Comparison of ENCODE assay signal across 24 cellular contexts in genomic region chr5:140142246-140142645, GRCh38. TPM values are rescaled to one million over a fixed set of nuclear protein-coding genes. Genes with fewer than 3 reads are reported as not detected.
DNase-seq lines count a peak whose midpoint lies in the region; ATAC-seq, FAIRE-seq and TF ChIP-seq lines count a peak whose summit lies in the region.
"Had no signal": no experiment of that assay in that cellular context is flagged by ENCODE, and none has a peak within 500 bp of the region (broad histone marks: within the 10 kb centered on the region; RNA-seq: fewer than 3 reads in every experiment).

No MANE protein-coding gene starts in this region.

- CTCF ChIA-PET in activated CD8-positive, alpha-beta memory T cell treated with anti-CD3 and anti-CD28 coated beads, Interleukin-2, amount 10 ng/mL, durations not matched to agents 7 days and 5 days (lab: Charles Lee): interaction anchor here (0.9 to 9.4 kb wide), 7 partner anchors 14 to 173 kb away, joined by 3 to 130 read pairs (median 8); partner anchors contain the start of gene PURA
- CTCF ChIA-PET in naive thymus-derived CD4-positive, alpha-beta T cell (lab: Charles Lee): interaction anchor here (0.6 to 6.6 kb wide), 7 partner anchors 11 to 85 kb away, joined by 3 to 109 read pairs (median 4); no protein-coding TSS in a partner anchor

- ATAC-seq in activated CD8-positive, alpha-beta memory T cell treated with anti-CD3 and anti-CD28 coated beads, Interleukin-2, amount 10 ng/mL, durations not matched to agents 7 days and 5 days: no peak
- no peak for ATAC-seq in naive thymus-derived CD4-positive, alpha-beta T cell
- ATAC-seq: A549 had no signal

- no peaks in the 10 kb centered on the region for H3K36me3 ChIP-seq in small intestine (ENCODE audit: control insufficient read depth in 2 of 2, insufficient read depth in 2 of 2, low read length in 2 of 2)
- no peaks in the 10 kb centered on the region for H3K36me3 ChIP-seq in naive thymus-derived CD4-positive, alpha-beta T cell (ENCODE audit: control insufficient read depth in 2 of 3, insufficient read depth in 3 of 3, low read length in 3 of 3)
- H3K36me3 ChIP-seq: HAP-1 had no signal

- no peaks in the 10 kb centered on the region for H3K36me3 Mint-ChIP-seq in activated CD8-positive, alpha-beta memory T cell treated with anti-CD3 and anti-CD28 coated beads, Interleukin-2, amount 10 ng/mL, durations not matched to agents 7 days and 5 days
- H3K36me3 Mint-ChIP-seq in naive thymus-derived CD4-positive, alpha-beta T cell: peaks cover 0 to 6% (median 0%) of the 10 kb centered on the region in 5 donors
- no peaks in the 10 kb centered on the region for H3K36me3 Mint-ChIP-seq in activated T-helper 1 cell treated with anti-CD3 and anti-CD28 coated beads, Interleukin-12 subunit alpha, Interleukin-12 subunit beta, Interleukin-2, Interleukin-4 antibody, amounts not matched to agents 30 ng/mL and 10 ng/mL and 1 ng/mL, durations not matched to agents 14 hours and 24 hours and 36 hours (ENCODE audit: low read depth)

- H3K27ac ChIP-seq in small intestine (ENCODE audit: low read depth in 1 of 2, low read length in 1 of 2): peak overlapping the region; percentile 9 to 78
- no peak overlapping the region for H3K27ac ChIP-seq in naive thymus-derived CD4-positive, alpha-beta T cell (ENCODE audit: low read depth, low read length)
- H3K27ac ChIP-seq: A549 had no signal

- DNase-seq in activated CD8-positive, alpha-beta memory T cell treated with anti-CD3 and anti-CD28 coated beads, Interleukin-2, amount 10 ng/mL, durations not matched to agents 7 days and 5 days: peak; percentile 33
- DNase-seq in activated CD8-positive, alpha-beta memory T cell treated with anti-CD3 and anti-CD28 coated beads for 24 hours: no peak
- DNase-seq in lower leg skin (ENCODE audit: low spot score in 2 of 2) (peak; percentile 7 to 60), small intestine (no peak)
- no peak for DNase-seq in naive thymus-derived CD4-positive, alpha-beta T cell
- no peak for DNase-seq in activated T-helper 1 cell treated with anti-CD3 and anti-CD28 coated beads, Interleukin-12 subunit alpha, Interleukin-12 subunit beta, Interleukin-2, Interleukin-4 antibody, amounts not matched to agents 30 ng/mL and 10 ng/mL and 1 ng/mL, durations not matched to agents 14 hours and 24 hours and 36 hours (ENCODE audit: low spot score)
- DNase-seq in stimulated activated naive CD4-positive, alpha-beta T cell (lab: John Stamatoyannopoulos, UW): no peak
- DNase-seq: 8988T; ACHN; AML-193; C1 segment of cervical spinal cord; Calu3; CD4-positive, alpha-beta memory T cell; COR-L47; DMS53; DMS79 treated with DMSO at 0.1 percent for 48 hours; GF-D8; GOT3; HFFc6 had no signal

- H3K27me3 Mint-ChIP-seq in activated CD8-positive, alpha-beta memory T cell treated with anti-CD3 and anti-CD28 coated beads, Interleukin-2, amount 10 ng/mL, durations not matched to agents 7 days and 5 days: peaks cover 19% of the 10 kb centered on the region
- H3K27me3 Mint-ChIP-seq in naive thymus-derived CD4-positive, alpha-beta T cell: peaks cover 8 to 49% (median 14%) of the 10 kb centered on the region in 5 donors
- H3K27me3 Mint-ChIP-seq in activated T-helper 1 cell treated with anti-CD3 and anti-CD28 coated beads, Interleukin-12 subunit alpha, Interleukin-12 subunit beta, Interleukin-2, Interleukin-4 antibody, amounts not matched to agents 30 ng/mL and 10 ng/mL and 1 ng/mL, durations not matched to agents 14 hours and 24 hours and 36 hours (ENCODE audit: insufficient read depth): peaks cover 36% of the 10 kb centered on the region

- no peaks in the 10 kb centered on the region for H3K9me3 Mint-ChIP-seq in activated CD8-positive, alpha-beta memory T cell treated with anti-CD3 and anti-CD28 coated beads, Interleukin-2, amount 10 ng/mL, durations not matched to agents 7 days and 5 days (ENCODE audit: low read depth)
- no peaks in the 10 kb centered on the region for H3K9me3 Mint-ChIP-seq in naive thymus-derived CD4-positive, alpha-beta T cell
- no peaks in the 10 kb centered on the region for H3K9me3 Mint-ChIP-seq in activated T-helper 1 cell treated with anti-CD3 and anti-CD28 coated beads, Interleukin-12 subunit alpha, Interleukin-12 subunit beta, Interleukin-2, Interleukin-4 antibody, amounts not matched to agents 30 ng/mL and 10 ng/mL and 1 ng/mL, durations not matched to agents 14 hours and 24 hours and 36 hours
- H3K9me3 Mint-ChIP-seq: CD4-positive, alpha-beta memory T cell; HFFc6 had no signal

- peaks cover 0 to 3% of the 10 kb centered on the region in 2 donors for H3K27me3 ChIP-seq in small intestine (ENCODE audit: control insufficient read depth in 2 of 2, insufficient read depth in 2 of 2, low read length in 2 of 2)
- peaks cover 0 to 6% of the 10 kb centered on the region in 2 donors for H3K27me3 ChIP-seq in naive thymus-derived CD4-positive, alpha-beta T cell (ENCODE audit: control insufficient read depth in 2 of 2, insufficient read depth in 2 of 2, low read length in 2 of 2)

- H3K4me3 ChIP-seq in lower leg skin (ENCODE audit: low read depth, poor library complexity, severe bottlenecking) (no peak overlapping the region), small intestine (ENCODE audit: low read depth in 1 of 2, low read length in 2 of 2) (no peak overlapping the region)
- no peak overlapping the region for H3K4me3 ChIP-seq in naive thymus-derived CD4-positive, alpha-beta T cell (ENCODE audit: low read length)
- H3K4me3 ChIP-seq: A549, HAP-1 had no signal

- intact Hi-C loops in lower leg skin (cut with DNase I; ENCODE audit: low total_unique reads): no loop called here
- intact Hi-C loops in naive thymus-derived CD4-positive, alpha-beta T cell (cut with micrococcal nuclease): no loop called here
- intact Hi-C loops in activated T-helper 1 cell treated with anti-CD3 and anti-CD28 coated beads, Interleukin-12 subunit alpha, Interleukin-12 subunit beta, Interleukin-2, Interleukin-4 antibody, amounts not matched to agents 30 ng/mL and 10 ng/mL and 1 ng/mL, durations not matched to agents 14 hours and 24 hours and 36 hours (cut with micrococcal nuclease): no loop called here

- peaks cover 12% of the 10 kb centered on the region for H3K4me1 Mint-ChIP-seq in activated CD8-positive, alpha-beta memory T cell treated with anti-CD3 and anti-CD28 coated beads, Interleukin-2, amount 10 ng/mL, durations not matched to agents 7 days and 5 days
- H3K4me1 Mint-ChIP-seq in naive thymus-derived CD4-positive, alpha-beta T cell: peaks cover 14 to 33% (median 26%) of the 10 kb centered on the region in 7 donors
- H3K4me1 Mint-ChIP-seq in activated T-helper 1 cell treated with anti-CD3 and anti-CD28 coated beads, Interleukin-12 subunit alpha, Interleukin-12 subunit beta, Interleukin-2, Interleukin-4 antibody, amounts not matched to agents 30 ng/mL and 10 ng/mL and 1 ng/mL, durations not matched to agents 14 hours and 24 hours and 36 hours (ENCODE audit: low read depth): peaks cover 5% of the 10 kb centered on the region

- no peak for TF ChIP-seq POLR2A in lower leg skin (IDR thresholded peaks at IDR 0.05)

- no peak for TF ChIP-seq CTCF in lower leg skin (IDR thresholded peaks at IDR 0.05)

- POLR2A ChIA-PET in naive thymus-derived CD4-positive, alpha-beta T cell (lab: Charles Lee): interaction anchor here (2.6 kb wide), 1 partner anchor 27 kb away, joined by 7 read pairs; no protein-coding TSS in a partner anchor

- FAIRE-seq in small intestine (lab: Jason Lieb, UNC): no peak
- FAIRE-seq: A549, GM12891, GM18507, H54 had no signal

- H3K4me1 ChIP-seq in small intestine (ENCODE audit: control insufficient read depth in 2 of 2, insufficient read depth in 1 of 2, low read depth in 1 of 2, low read length in 1 of 2): peaks cover 4 to 35% of the 10 kb centered on the region in 2 donors
- peaks cover 6 to 9% of the 10 kb centered on the region in 2 donors for H3K4me1 ChIP-seq in naive thymus-derived CD4-positive, alpha-beta T cell (ENCODE audit: control insufficient read depth in 2 of 2, insufficient read depth in 2 of 2, low read length in 2 of 2)
- H3K4me1 ChIP-seq: HAP-1 had no signal

- H3K9me3 ChIP-seq in small intestine (ENCODE audit: control insufficient read depth, low read depth): no peaks in the 10 kb centered on the region
- H3K9me3 ChIP-seq in naive thymus-derived CD4-positive, alpha-beta T cell (ENCODE audit: control insufficient read depth in 2 of 3, low read length in 3 of 3): no peaks in the 10 kb centered on the region
- H3K9me3 ChIP-seq: A549, HAP-1 had no signal

- 92 to 97% methylated on average over 5 of the region's 5 CpGs for WGBS in lower leg skin, 2 donors
- WGBS in small intestine, 3 donors: 53 to 76% (median 64%) methylated on average over 5 of the region's 5 CpGs

- H3K4me3 Mint-ChIP-seq in activated CD8-positive, alpha-beta memory T cell treated with anti-CD3 and anti-CD28 coated beads, Interleukin-2, amount 10 ng/mL, durations not matched to agents 7 days and 5 days: no peak overlapping the region
- no peak overlapping the region for H3K4me3 Mint-ChIP-seq in naive thymus-derived CD4-positive, alpha-beta T cell
- H3K4me3 Mint-ChIP-seq in activated T-helper 1 cell treated with anti-CD3 and anti-CD28 coated beads, Interleukin-12 subunit alpha, Interleukin-12 subunit beta, Interleukin-2, Interleukin-4 antibody, amounts not matched to agents 30 ng/mL and 10 ng/mL and 1 ng/mL, durations not matched to agents 14 hours and 24 hours and 36 hours: no peak overlapping the region
- H3K4me3 Mint-ChIP-seq: CD4-positive, alpha-beta memory T cell; HFFc6 had no signal

- H3K27ac Mint-ChIP-seq in activated CD8-positive, alpha-beta memory T cell treated with anti-CD3 and anti-CD28 coated beads, Interleukin-2, amount 10 ng/mL, durations not matched to agents 7 days and 5 days: no peak overlapping the region
- no peak overlapping the region for H3K27ac Mint-ChIP-seq in naive thymus-derived CD4-positive, alpha-beta T cell
- no peak overlapping the region for H3K27ac Mint-ChIP-seq in activated T-helper 1 cell treated with anti-CD3 and anti-CD28 coated beads, Interleukin-12 subunit alpha, Interleukin-12 subunit beta, Interleukin-2, Interleukin-4 antibody, amounts not matched to agents 30 ng/mL and 10 ng/mL and 1 ng/mL, durations not matched to agents 14 hours and 24 hours and 36 hours
- H3K27ac Mint-ChIP-seq: HFFc6 had no signal

RNA-seq across cellular contexts. Expression of gene IGIP, which starts 16.5 kb away (rescaled TPM):
- total RNA-seq in activated CD8-positive, alpha-beta memory T cell treated with anti-CD3 and anti-CD28 coated beads, Interleukin-2, amount 10 ng/mL, durations not matched to agents 7 days and 5 days: 1 to 10 TPM; 2.9 to 3.4 TPM
- 10 to 100 TPM in 1 of 4 donors, 1 to 10 TPM in 3; 7.5 to 10.4 (median 8.0) TPM for total RNA-seq in lower leg skin
- 1 to 10 TPM; 4.6 to 8.3 (median 7.6) TPM for polyA plus RNA-seq in small intestine
- 10 to 100 TPM in 2 of 5 experiments, 1 to 10 TPM in 3; 4.6 to 15.4 (median 5.1) TPM for total RNA-seq in naive thymus-derived CD4-positive, alpha-beta T cell
- polyA plus RNA-seq in naive thymus-derived CD4-positive, alpha-beta T cell: 1 to 10 TPM in 1 of 2 donors, under 1 TPM in 1; 0.59 to 1.0 TPM
- total RNA-seq in activated T-helper 1 cell treated with anti-CD3 and anti-CD28 coated beads, Interleukin-12 subunit alpha, Interleukin-12 subunit beta, Interleukin-2, Interleukin-4 antibody, amounts not matched to agents 30 ng/mL and 10 ng/mL and 1 ng/mL, durations not matched to agents 14 hours and 24 hours and 36 hours: 2.5 and 3.5 TPM in 2 replicates

RNA-seq across cellular contexts. Expression of gene PURA, which starts 28.3 kb away (rescaled TPM):
- 10 to 100 TPM; 12.3 to 15.4 TPM for total RNA-seq in activated CD8-positive, alpha-beta memory T cell treated with anti-CD3 and anti-CD28 coated beads, Interleukin-2, amount 10 ng/mL, durations not matched to agents 7 days and 5 days
- 10 to 100 TPM; 15.0 to 16.8 (median 16.2) TPM for total RNA-seq in lower leg skin
- polyA plus RNA-seq in small intestine: 1 to 10 TPM; 4.8 to 9.6 (median 7.0) TPM
- total RNA-seq in naive thymus-derived CD4-positive, alpha-beta T cell: 10 to 100 TPM; 11.6 to 33.5 (median 13.9) TPM
- polyA plus RNA-seq in naive thymus-derived CD4-positive, alpha-beta T cell: 1 to 10 TPM; 3.1 to 4.7 TPM
- total RNA-seq in activated T-helper 1 cell treated with anti-CD3 and anti-CD28 coated beads, Interleukin-12 subunit alpha, Interleukin-12 subunit beta, Interleukin-2, Interleukin-4 antibody, amounts not matched to agents 30 ng/mL and 10 ng/mL and 1 ng/mL, durations not matched to agents 14 hours and 24 hours and 36 hours: 10.6 and 12.2 TPM in 2 replicates

RNA-seq across cellular contexts. Expression of gene CYSTM1, which starts 32.7 kb away (rescaled TPM):
- total RNA-seq in activated CD8-positive, alpha-beta memory T cell treated with anti-CD3 and anti-CD28 coated beads, Interleukin-2, amount 10 ng/mL, durations not matched to agents 7 days and 5 days: 10 to 100 TPM; 16.8 to 23.0 TPM
- 10 to 100 TPM; 12.9 to 53.6 (median 33.0) TPM for total RNA-seq in lower leg skin
- 100 to 1,000 TPM; 273 to 884 (median 819) TPM for polyA plus RNA-seq in small intestine
- 10 to 100 TPM in 1 of 5 experiments, 1 to 10 TPM in 4; 1.6 to 11.1 (median 3.5) TPM for total RNA-seq in naive thymus-derived CD4-positive, alpha-beta T cell
- 1 to 10 TPM; 3.3 to 7.6 TPM for polyA plus RNA-seq in naive thymus-derived CD4-positive, alpha-beta T cell
- 16.6 and 17.2 TPM in 2 replicates for total RNA-seq in activated T-helper 1 cell treated with anti-CD3 and anti-CD28 coated beads, Interleukin-12 subunit alpha, Interleukin-12 subunit beta, Interleukin-2, Interleukin-4 antibody, amounts not matched to agents 30 ng/mL and 10 ng/mL and 1 ng/mL, durations not matched to agents 14 hours and 24 hours and 36 hours

Comparison
In these comparisons a context has a peak if more than half of its experiments do, and no peak if none do; other contexts are left out.
1. DNase-seq: peak in activated CD8-positive, alpha-beta memory T cell treated with anti-CD3 and anti-CD28 coated beads, Interleukin-2, amount 10 ng/mL, durations not matched to agents 7 days and 5 days (single experiment) and lower leg skin (2 of 2); none in activated CD8-positive, alpha-beta memory T cell treated with anti-CD3 and anti-CD28 coated beads for 24 hours (single experiment), small intestine (single experiment), naive thymus-derived CD4-positive, alpha-beta T cell (0 of 9), activated T-helper 1 cell treated with anti-CD3 and anti-CD28 coated beads, Interleukin-12 subunit alpha, Interleukin-12 subunit beta, Interleukin-2, Interleukin-4 antibody, amounts not matched to agents 30 ng/mL and 10 ng/mL and 1 ng/mL, durations not matched to agents 14 hours and 24 hours and 36 hours (single experiment) and stimulated activated naive CD4-positive, alpha-beta T cell (0 of 6).